Comparison of ENCODE assay signal across 1 cellular context in genomic region chr12:85641796-85642195, GRCh38.
TF ChIP-seq lines count a peak whose summit lies in the region.

No MANE protein-coding gene starts in this region.

TF ChIP-seq in SK-N-SH, 30 proteins besides CTCF, POLR2A, EP300 and RAD21 (continued from another document):
- TF ChIP-seq USF2 (IDR thresholded peaks at IDR 0.05; ENCODE audit: borderline replicate concordance, low read depth, low read length) (no peak), YY1 (IDR thresholded peaks at IDR 0.05; ENCODE audit: low read depth) (no peak), RCOR1 (IDR thresholded peaks at IDR 0.05; ENCODE audit: low read length) (no peak), FOSL2 (IDR thresholded peaks at IDR 0.05; ENCODE audit: borderline replicate concordance, low read depth) (peak; percentile 32; the same call in 1 of the 2 replicates), NFIC (IDR thresholded peaks at IDR 0.05; ENCODE audit: borderline replicate concordance) (0 out of 2 replicates have a peak, but pooled peaks have one; percentile 7)
